In the genomic region with DNA sequence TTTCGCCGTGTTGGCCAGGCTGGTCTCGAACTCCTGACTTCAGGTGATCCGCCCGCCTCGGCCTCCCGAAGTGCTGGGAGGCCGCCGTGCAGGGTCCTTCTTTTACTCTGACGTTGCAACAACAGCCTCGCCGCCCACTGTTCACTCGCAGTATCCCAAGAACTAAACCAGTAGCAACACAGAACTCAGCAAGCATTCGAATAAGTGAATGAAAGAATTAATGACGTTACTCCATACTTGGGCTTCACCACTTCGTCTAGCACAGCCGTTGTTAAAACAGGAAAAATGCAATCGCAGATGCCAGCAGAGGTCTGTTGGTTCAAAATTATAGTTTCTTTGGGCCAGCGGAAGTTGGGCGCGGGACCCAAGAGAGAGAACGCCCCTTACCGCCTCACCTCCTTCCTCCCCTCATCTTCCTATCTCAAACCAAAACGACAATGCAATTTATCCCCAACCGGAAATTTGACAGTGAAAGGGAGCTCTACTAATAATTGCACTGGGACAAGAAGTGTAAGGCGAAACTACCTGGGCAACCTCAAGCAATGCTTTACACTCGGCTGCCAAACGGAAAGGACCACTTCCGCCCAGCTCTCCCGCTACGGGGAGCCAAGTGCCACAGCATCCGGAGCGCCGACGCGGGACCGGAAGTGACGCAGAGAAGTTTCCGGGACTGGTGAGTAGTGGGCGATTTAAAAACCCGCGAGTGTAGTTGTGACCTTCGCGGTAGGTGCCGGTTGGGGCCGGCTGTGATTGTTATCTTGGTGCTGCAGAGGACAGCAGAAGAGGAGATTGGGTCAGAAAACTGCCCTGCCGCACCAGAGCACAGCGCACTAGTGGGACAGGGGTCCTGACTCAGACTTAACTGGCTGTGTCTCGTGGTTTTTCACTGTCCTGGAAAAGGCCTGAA, we compare ENCODE assay signal across 7 cellular contexts. TPM values are rescaled to one million over a fixed set of nuclear protein-coding genes. Genes with fewer than 3 reads are reported as not detected.
A peak's percentile ranks its signal among the peaks of the same experiment; 100 is the strongest.
DNase-seq lines count a peak whose midpoint lies in the region; ATAC-seq and TF ChIP-seq lines count a peak whose summit lies in the region.

A gene with protein sequence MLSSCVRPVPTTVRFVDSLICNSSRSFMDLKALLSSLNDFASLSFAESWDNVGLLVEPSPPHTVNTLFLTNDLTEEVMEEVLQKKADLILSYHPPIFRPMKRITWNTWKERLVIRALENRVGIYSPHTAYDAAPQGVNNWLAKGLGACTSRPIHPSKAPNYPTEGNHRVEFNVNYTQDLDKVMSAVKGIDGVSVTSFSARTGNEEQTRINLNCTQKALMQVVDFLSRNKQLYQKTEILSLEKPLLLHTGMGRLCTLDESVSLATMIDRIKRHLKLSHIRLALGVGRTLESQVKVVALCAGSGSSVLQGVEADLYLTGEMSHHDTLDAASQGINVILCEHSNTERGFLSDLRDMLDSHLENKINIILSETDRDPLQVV (plus strand): TSS at position 653 of the 907 bp plus-strand sequence. CDS start 2,573 bp downstream, outside the sequence.
PPIL3 (minus strand) TSS at position 359 of the 907 bp plus-strand sequence. CDS start 1,462 bp downstream, outside the sequence.

- peak; percentile 86 for ATAC-seq in GM18505 (IDR thresholded peaks at IDR 0.05; ENCODE audit: unreplicated experiment)
- peak; percentile 83 for ATAC-seq in HG02981 (IDR thresholded peaks at IDR 0.05; ENCODE audit: unreplicated experiment)

- peak; percentile 96 for DNase-seq in NCI-H2029 treated with DMSO at 0.1 percent for 48 hours (lab: John Stamatoyannopoulos, UW)
- DNase-seq in T-helper 9 cell = peak; percentile 91
- peak; percentile 96 for DNase-seq in astrocyte of the cerebellum (ENCODE audit: low read depth)
- DNase-seq in hepatic stellate cell (ENCODE audit: low spot score) = peak; percentile 86
- peak; percentile 95 for DNase-seq in renal cortical epithelial cell (ENCODE audit: low read depth)

- in situ Hi-C loops in astrocyte of the cerebellum (cut with HindIII; ENCODE audit: low sequenced_read_pairs) = no loop called here

- peak within 1 kb of the TSS; percentile 86 for H3K4me3 ChIP-seq in astrocyte of the cerebellum (ENCODE audit: low read depth, low read length)

- TF ChIP-seq POLR2A in GM18505 (IDR thresholded peaks at IDR 0.05; ENCODE audit: borderline replicate concordance, extremely low read depth, insufficient read depth, insufficient read length) = peak; percentile 73

- TF ChIP-seq CTCF in astrocyte of the cerebellum (IDR thresholded peaks at IDR 0.05; ENCODE audit: low read depth, low read length, missing control alignments) = no peak

RNA-seq across cellular contexts. Expression of the first gene that starts in this region (rescaled TPM):
- 21.7 and 37.3 TPM in 2 replicates for total RNA-seq in renal cortical epithelial cell

RNA-seq across cellular contexts. Expression of gene PPIL3, which starts in this region (rescaled TPM):
- total RNA-seq in renal cortical epithelial cell = 38.8 and 40.1 TPM in 2 replicates

Comparison
In these comparisons a context has a peak if more than half of its experiments do, and no peak if none do; other contexts are left out.
1. Peak in every context shown above with its lines: DNase-seq, ATAC-seq and H3K4me3 ChIP-seq.